Comparison of ENCODE assay signal across 1 cellular context in the genomic region with DNA sequence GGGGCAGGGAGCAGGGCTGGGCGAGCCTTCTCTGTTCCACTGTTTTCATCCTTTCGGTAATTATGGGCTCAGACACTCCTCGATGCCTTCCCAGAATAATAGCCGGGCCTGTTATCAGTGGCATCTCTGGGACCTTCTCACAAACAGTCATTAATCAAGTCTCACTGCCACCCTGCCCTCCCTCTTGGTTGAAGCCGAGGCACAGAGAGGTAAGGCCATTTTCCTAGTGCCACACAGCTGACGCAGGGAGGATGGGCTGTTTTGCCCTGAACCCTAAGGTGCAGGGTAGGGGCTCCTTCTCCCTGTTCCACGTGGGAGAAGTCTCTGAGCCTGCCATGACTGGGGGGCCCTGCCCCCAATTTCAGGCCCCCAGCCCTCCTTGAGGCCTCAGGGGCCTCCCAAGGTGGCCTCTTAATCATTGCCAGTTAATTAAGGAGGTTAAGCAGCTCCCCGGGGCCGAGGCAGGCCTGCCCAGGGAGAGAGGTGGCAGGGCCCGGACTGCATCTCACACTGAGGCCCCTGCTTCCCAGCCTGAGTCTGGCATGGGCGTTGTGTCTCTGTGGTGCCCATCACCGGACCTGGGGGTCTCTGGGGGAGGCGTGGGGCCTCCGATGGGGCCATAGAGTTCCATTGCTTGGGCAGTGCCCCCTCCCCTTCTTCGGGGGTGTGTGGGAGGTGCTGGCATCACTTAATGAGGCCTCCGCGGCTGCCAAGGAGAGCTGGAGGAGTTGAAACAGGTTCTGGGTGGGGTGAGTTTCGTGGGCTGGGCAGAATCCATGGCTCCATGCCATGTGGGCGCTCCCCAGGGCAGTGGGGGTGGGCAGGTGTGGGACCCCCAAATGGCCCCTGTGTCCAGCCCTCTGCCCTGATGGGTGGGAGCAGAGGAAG.
A peak's percentile ranks its signal among the peaks of the same experiment; 100 is the strongest.
TF ChIP-seq lines count a peak whose summit lies in the region.

No MANE protein-coding gene starts in this region.

TF ChIP-seq in HepG2, 621 proteins besides CTCF, POLR2A, EP300 and RAD21 (continued from another document):
- TF ChIP-seq, protein P1, sequence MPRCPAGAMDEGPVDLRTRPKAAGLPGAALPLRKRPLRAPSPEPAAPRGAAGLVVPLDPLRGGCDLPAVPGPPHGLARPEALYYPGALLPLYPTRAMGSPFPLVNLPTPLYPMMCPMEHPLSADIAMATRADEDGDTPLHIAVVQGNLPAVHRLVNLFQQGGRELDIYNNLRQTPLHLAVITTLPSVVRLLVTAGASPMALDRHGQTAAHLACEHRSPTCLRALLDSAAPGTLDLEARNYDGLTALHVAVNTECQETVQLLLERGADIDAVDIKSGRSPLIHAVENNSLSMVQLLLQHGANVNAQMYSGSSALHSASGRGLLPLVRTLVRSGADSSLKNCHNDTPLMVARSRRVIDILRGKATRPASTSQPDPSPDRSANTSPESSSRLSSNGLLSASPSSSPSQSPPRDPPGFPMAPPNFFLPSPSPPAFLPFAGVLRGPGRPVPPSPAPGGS (CRISPR knock-in tag; IDR thresholded peaks at IDR 0.05), result 0 out of 2 replicates have a peak, but pooled peaks have one; percentile 29
- TF ChIP-seq, protein P2, sequence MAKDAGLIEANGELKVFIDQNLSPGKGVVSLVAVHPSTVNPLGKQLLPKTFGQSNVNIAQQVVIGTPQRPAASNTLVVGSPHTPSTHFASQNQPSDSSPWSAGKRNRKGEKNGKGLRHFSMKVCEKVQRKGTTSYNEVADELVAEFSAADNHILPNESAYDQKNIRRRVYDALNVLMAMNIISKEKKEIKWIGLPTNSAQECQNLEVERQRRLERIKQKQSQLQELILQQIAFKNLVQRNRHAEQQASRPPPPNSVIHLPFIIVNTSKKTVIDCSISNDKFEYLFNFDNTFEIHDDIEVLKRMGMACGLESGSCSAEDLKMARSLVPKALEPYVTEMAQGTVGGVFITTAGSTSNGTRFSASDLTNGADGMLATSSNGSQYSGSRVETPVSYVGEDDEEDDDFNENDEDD (CRISPR knock-in tag; IDR thresholded peaks at IDR 0.05; ENCODE audit: borderline replicate concordance), result no peak
- no peak for TF ChIP-seq ZNF496 (CRISPR knock-in tag; IDR thresholded peaks at IDR 0.05; ENCODE audit: insufficient replicate concordance)
- TF ChIP-seq, protein P3, sequence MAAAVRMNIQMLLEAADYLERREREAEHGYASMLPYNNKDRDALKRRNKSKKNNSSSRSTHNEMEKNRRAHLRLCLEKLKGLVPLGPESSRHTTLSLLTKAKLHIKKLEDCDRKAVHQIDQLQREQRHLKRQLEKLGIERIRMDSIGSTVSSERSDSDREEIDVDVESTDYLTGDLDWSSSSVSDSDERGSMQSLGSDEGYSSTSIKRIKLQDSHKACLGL (CRISPR knock-in tag; IDR thresholded peaks at IDR 0.05), result peak; percentile 12
- TF ChIP-seq, protein P4, sequence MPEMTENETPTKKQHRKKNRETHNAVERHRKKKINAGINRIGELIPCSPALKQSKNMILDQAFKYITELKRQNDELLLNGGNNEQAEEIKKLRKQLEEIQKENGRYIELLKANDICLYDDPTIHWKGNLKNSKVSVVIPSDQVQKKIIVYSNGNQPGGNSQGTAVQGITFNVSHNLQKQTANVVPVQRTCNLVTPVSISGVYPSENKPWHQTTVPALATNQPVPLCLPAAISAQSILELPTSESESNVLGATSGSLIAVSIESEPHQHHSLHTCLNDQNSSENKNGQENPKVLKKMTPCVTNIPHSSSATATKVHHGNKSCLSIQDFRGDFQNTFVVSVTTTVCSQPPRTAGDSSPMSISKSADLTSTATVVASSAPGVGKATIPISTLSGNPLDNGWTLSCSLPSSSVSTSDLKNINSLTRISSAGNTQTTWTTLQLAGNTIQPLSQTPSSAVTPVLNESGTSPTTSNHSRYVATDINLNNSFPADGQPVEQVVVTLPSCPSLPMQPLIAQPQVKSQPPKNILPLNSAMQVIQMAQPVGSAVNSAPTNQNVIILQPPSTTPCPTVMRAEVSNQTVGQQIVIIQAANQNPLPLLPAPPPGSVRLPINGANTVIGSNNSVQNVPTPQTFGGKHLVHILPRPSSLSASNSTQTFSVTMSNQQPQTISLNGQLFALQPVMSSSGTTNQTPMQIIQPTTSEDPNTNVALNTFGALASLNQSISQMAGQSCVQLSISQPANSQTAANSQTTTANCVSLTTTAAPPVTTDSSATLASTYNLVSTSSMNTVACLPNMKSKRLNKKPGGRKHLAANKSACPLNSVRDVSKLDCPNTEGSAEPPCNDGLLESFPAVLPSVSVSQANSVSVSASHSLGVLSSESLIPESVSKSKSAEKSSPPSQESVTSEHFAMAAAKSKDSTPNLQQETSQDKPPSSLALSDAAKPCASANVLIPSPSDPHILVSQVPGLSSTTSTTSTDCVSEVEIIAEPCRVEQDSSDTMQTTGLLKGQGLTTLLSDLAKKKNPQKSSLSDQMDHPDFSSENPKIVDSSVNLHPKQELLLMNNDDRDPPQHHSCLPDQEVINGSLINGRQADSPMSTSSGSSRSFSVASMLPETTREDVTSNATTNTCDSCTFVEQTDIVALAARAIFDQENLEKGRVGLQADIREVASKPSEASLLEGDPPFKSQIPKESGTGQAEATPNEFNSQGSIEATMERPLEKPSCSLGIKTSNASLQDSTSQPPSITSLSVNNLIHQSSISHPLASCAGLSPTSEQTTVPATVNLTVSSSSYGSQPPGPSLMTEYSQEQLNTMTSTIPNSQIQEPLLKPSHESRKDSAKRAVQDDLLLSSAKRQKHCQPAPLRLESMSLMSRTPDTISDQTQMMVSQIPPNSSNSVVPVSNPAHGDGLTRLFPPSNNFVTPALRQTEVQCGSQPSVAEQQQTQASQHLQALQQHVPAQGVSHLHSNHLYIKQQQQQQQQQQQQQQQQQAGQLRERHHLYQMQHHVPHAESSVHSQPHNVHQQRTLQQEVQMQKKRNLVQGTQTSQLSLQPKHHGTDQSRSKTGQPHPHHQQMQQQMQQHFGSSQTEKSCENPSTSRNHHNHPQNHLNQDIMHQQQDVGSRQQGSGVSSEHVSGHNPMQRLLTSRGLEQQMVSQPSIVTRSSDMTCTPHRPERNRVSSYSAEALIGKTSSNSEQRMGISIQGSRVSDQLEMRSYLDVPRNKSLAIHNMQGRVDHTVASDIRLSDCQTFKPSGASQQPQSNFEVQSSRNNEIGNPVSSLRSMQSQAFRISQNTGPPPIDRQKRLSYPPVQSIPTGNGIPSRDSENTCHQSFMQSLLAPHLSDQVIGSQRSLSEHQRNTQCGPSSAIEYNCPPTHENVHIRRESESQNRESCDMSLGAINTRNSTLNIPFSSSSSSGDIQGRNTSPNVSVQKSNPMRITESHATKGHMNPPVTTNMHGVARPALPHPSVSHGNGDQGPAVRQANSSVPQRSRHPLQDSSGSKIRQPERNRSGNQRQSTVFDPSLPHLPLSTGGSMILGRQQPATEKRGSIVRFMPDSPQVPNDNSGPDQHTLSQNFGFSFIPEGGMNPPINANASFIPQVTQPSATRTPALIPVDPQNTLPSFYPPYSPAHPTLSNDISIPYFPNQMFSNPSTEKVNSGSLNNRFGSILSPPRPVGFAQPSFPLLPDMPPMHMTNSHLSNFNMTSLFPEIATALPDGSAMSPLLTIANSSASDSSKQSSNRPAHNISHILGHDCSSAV (CRISPR knock-in tag; IDR thresholded peaks at IDR 0.05; ENCODE audit: borderline replicate concordance), result no peak
- TF ChIP-seq, protein P5, sequence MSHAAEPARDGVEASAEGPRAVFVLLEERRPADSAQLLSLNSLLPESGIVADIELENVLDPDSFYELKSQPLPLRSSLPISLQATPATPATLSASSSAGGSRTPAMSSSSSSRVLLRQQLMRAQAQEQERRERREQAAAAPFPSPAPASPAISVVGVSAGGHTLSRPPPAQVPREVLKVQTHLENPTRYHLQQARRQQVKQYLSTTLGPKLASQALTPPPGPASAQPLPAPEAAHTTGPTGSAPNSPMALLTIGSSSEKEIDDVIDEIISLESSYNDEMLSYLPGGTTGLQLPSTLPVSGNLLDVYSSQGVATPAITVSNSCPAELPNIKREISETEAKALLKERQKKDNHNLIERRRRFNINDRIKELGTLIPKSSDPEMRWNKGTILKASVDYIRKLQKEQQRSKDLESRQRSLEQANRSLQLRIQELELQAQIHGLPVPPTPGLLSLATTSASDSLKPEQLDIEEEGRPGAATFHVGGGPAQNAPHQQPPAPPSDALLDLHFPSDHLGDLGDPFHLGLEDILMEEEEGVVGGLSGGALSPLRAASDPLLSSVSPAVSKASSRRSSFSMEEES (CRISPR knock-in tag; IDR thresholded peaks at IDR 0.05), result no peak
TF ChIP-seq in HepG2: peak in this region for 8.
